Comparison of ENCODE assay signal across 9 cellular contexts in the genomic region with DNA sequence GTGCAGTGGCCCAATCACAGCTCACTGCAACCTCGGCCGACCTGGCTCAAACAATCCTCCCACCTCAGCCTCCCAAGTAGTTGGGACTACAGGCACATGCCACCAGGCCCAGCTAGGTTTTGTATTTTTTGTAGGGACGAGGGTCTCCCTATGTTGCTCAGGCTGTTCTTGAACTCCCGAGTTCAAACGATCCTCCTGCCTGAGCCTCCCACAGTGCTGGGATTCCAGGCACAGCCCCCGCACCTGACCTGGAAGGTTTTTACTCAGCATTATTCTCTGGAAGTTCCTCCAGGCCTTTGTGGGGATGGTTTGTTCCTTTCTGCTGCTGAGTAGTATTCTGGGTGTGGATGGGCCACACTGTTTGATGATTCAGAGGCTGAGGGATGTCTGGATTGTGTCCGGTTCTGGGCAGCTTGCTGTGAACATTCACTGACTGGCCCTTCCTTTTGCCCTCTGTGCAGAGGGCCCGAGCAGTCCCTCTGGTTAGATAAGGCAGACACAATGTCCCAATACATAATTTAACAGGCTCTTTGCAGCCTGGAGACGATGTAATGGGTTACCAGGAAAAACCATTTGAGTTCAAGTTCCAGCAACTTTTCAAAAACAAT. TPM values are rescaled to one million over a fixed set of nuclear protein-coding genes. Genes with fewer than 3 reads are reported as not detected.
DNase-seq lines count a peak whose midpoint lies in the region; ATAC-seq and TF ChIP-seq lines count a peak whose summit lies in the region.
"Had no signal": no experiment of that assay in that cellular context is flagged by ENCODE, and none has a peak within 500 bp of the region (broad histone marks: within the 10 kb centered on the region; RNA-seq: fewer than 3 reads in every experiment).

No MANE protein-coding gene starts in this region.

- peak overlapping the region; percentile 19 for H3K4me2 ChIP-seq in hepatocyte

- ATAC-seq in effector memory CD8-positive, alpha-beta T cell (replicated peaks) = no peak
- no peak for ATAC-seq in GM21825 (IDR thresholded peaks at IDR 0.05; ENCODE audit: unreplicated experiment)

- H3K27ac Mint-ChIP-seq in effector memory CD8-positive, alpha-beta T cell = no peak overlapping the region

- H3K4me1 ChIP-seq in hepatocyte (ENCODE audit: insufficient read depth) (peaks cover 4% of the 10 kb centered on the region), skeletal muscle tissue (ENCODE audit: control insufficient read depth in 3 of 3, insufficient read depth in 3 of 3, low read length in 3 of 3) (peaks cover 0 to 3% (median 2%) of the 10 kb centered on the region in 3 donors)

- TF ChIP-seq CTCF in astrocyte of the spinal cord (IDR thresholded peaks at IDR 0.05; ENCODE audit: low read depth, low read length) = no peak
- no peak for TF ChIP-seq CTCF in hepatocyte (IDR thresholded peaks at IDR 0.05; ENCODE audit: poor library complexity)

- H3K36me3 ChIP-seq in hepatocyte (replicated peaks; ENCODE audit: insufficient read depth, low read depth) = no peaks in the 10 kb centered on the region
- H3K36me3 ChIP-seq in skeletal muscle tissue (ENCODE audit: control insufficient read depth in 3 of 3, insufficient read depth in 3 of 3, low read length in 3 of 3) = no peaks in the 10 kb centered on the region

- H3K4me3 Mint-ChIP-seq in effector memory CD8-positive, alpha-beta T cell = no peak overlapping the region

- H3K27ac ChIP-seq in hepatocyte (peak overlapping the region; percentile 83), skeletal muscle tissue (ENCODE audit: low read depth, low read length) (peak overlapping the region; percentile 72)

- peaks cover 2% of the 10 kb centered on the region for H3K79me2 ChIP-seq in hepatocyte

- H3K27me3 ChIP-seq in hepatocyte (no peaks in the 10 kb centered on the region), skeletal muscle tissue (ENCODE audit: control insufficient read depth in 3 of 3, insufficient read depth in 3 of 3, low read length in 3 of 3) (no peaks in the 10 kb centered on the region)

- WGBS in hepatocyte (ENCODE audit: low lambda C conversion rate, missing lambda C conversion rate) = 56% methylated on average over 9 of the region's 9 CpGs

- H3K4me3 ChIP-seq in astrocyte of the spinal cord (ENCODE audit: low read depth, low read length) (no peak overlapping the region), hepatocyte (no peak overlapping the region), skeletal muscle tissue (ENCODE audit: low read length in 3 of 3) (no peak overlapping the region)

- peaks cover 6% of the 10 kb centered on the region for H3K36me3 Mint-ChIP-seq in effector memory CD8-positive, alpha-beta T cell (ENCODE audit: insufficient read depth)

- H3K9ac ChIP-seq in skeletal muscle tissue (ENCODE audit: low read depth in 1 of 3, low read length in 3 of 3) = no peak overlapping the region

- DNase-seq in GM04503 (ENCODE audit: low read depth) = peak; percentile 84
- DNase-seq in astrocyte of the spinal cord (ENCODE audit: low read depth, low spot score) = peak; percentile 92
- DNase-seq in hepatocyte (ENCODE audit: low spot score) = peak; percentile 62
- no peak for DNase-seq in effector memory CD8-positive, alpha-beta T cell
- no peak for DNase-seq in superior temporal gyrus (ENCODE audit: extremely low spot score)
- DNase-seq in NCI-H2171 (lab: John Stamatoyannopoulos, UW) = no peak
- DNase-seq: activated CD8-positive, alpha-beta memory T cell treated with anti-CD3 and anti-CD28 coated beads, Interleukin-2, amount 50 U/mL, for 48 hours had no signal

- no peaks in the 10 kb centered on the region for H3K9me2 ChIP-seq in hepatocyte (replicated peaks; ENCODE audit: insufficient read depth)

- no peaks in the 10 kb centered on the region for H4K20me1 ChIP-seq in hepatocyte (ENCODE audit: insufficient read depth, poor library complexity, severe bottlenecking)

- no peaks in the 10 kb centered on the region for H3K27me3 Mint-ChIP-seq in effector memory CD8-positive, alpha-beta T cell

- H2AFZ ChIP-seq in hepatocyte = no peak overlapping the region

- H3K9me3 Mint-ChIP-seq in effector memory CD8-positive, alpha-beta T cell = no peaks in the 10 kb centered on the region

- H3K9me3 ChIP-seq in hepatocyte (ENCODE audit: low read depth) (no peaks in the 10 kb centered on the region), skeletal muscle tissue (ENCODE audit: control insufficient read depth in 3 of 3, low read length in 3 of 3) (no peaks in the 10 kb centered on the region)

- in situ Hi-C loops in astrocyte of the spinal cord (cut with HindIII; ENCODE audit: low sequenced_read_pairs) = no loop called here

- H3K4me1 Mint-ChIP-seq in effector memory CD8-positive, alpha-beta T cell (ENCODE audit: low read depth in 2 of 2) = peaks cover under 1 to 4% of the 10 kb centered on the region in 2 donors

RNA-seq across cellular contexts. Expression of a gene that starts 6.0 kb away (rescaled TPM):
- total RNA-seq in hepatocyte = 16.6 and 17.7 TPM in 2 replicates
- polyA plus RNA-seq in hepatocyte = 12.9 and 13.1 TPM in 2 replicates
- total RNA-seq in skeletal muscle tissue = 7.3 TPM

Comparison
In these comparisons a context has a peak if more than half of its experiments do, and no peak if none do; other contexts are left out.
1. DNase-seq: peak in GM04503 (single experiment), astrocyte of the spinal cord (single experiment) and hepatocyte (single experiment); none in effector memory CD8-positive, alpha-beta T cell (0 of 3), superior temporal gyrus (single experiment) and NCI-H2171 (single experiment).